8 cellular contexts compared by ENCODE assay signal in genomic region chr1:84753516-84754375, GRCh38.
DNase-seq lines count a peak whose midpoint lies in the region; ATAC-seq and TF ChIP-seq lines count a peak whose summit lies in the region.

No MANE protein-coding gene starts in this region.

- H3K36me3 ChIP-seq in left lung: no peaks in the 10 kb centered on the region

- H3K4me1 Mint-ChIP-seq in activated CD4-positive, alpha-beta T cell treated with anti-CD3 and anti-CD28 coated beads for 36 hours: peaks cover 14% of the 10 kb centered on the region

- intact Hi-C loops in activated CD4-positive, alpha-beta T cell treated with anti-CD3 and anti-CD28 coated beads for 36 hours (cut with DNase I, micrococcal nuclease): loop anchor here (1.0 to 10.0 kb wide), 10 partner anchors 85 to 849 kb away; partner anchors contain the start of genes PRKACB (in 1 of the 2) and SAMD13 (in 1 of the 2)
- intact Hi-C loops in left lung (cut with DNase I): loop anchor here in 1 of 2 donors (10.0 kb wide), 1 partner anchor 129 kb away; no protein-coding TSS in a partner anchor

- DNase-seq in 8988T (peak; percentile 51), NCI-H345 treated with DMSO at 0.1 percent for 48 hours (lab: John Stamatoyannopoulos, UW; ENCODE audit: unreplicated experiment) (peak; percentile 66), cerebellum (ENCODE audit: low spot score) (peak; percentile 84), left lung (peak; percentile 59 to 82)
- peak; percentile 88 for DNase-seq in activated CD4-positive, alpha-beta T cell treated with anti-CD3 and anti-CD28 coated beads for 36 hours
- DNase-seq in stimulated activated CD4-positive, alpha-beta T cell treated with anti-CD3 and anti-CD28 coated beads, TNF-alpha, amount 100 ng/mL, for 1 hour (ENCODE audit: low read depth in 3 of 3, low spot score in 1 of 3): peak; percentile 33 to 70 (median 65)

- POLR2A ChIA-PET in activated CD4-positive, alpha-beta T cell treated with anti-CD3 and anti-CD28 coated beads for 36 hours (lab: Charles Lee): interaction anchor here (0.6 to 1.5 kb wide), 2 partner anchors 17 to 19 kb away, joined by 3 read pairs; no protein-coding TSS in a partner anchor

- no peaks in the 10 kb centered on the region for H3K9me3 Mint-ChIP-seq in activated CD4-positive, alpha-beta T cell treated with anti-CD3 and anti-CD28 coated beads for 36 hours (ENCODE audit: low read depth)

- no peak overlapping the region for H3K4me3 ChIP-seq in left lung

- H3K27me3 Mint-ChIP-seq in activated CD4-positive, alpha-beta T cell treated with anti-CD3 and anti-CD28 coated beads for 36 hours: peaks cover 10% of the 10 kb centered on the region

- CTCF ChIA-PET in activated CD4-positive, alpha-beta T cell treated with anti-CD3 and anti-CD28 coated beads for 36 hours (lab: Charles Lee): interaction anchor here (0.6 to 2.5 kb wide), 52 partner anchors 9 to 912 kb away, joined by 3 to 29 read pairs (median 4); partner anchors contain the start of genes GNG5 and SPATA1

- H3K4me3 Mint-ChIP-seq in activated CD4-positive, alpha-beta T cell treated with anti-CD3 and anti-CD28 coated beads for 36 hours: no peak overlapping the region

- H3K36me3 Mint-ChIP-seq in activated CD4-positive, alpha-beta T cell treated with anti-CD3 and anti-CD28 coated beads for 36 hours (ENCODE audit: low read depth): no peaks in the 10 kb centered on the region

- H3K9me3 ChIP-seq in left lung: no peaks in the 10 kb centered on the region

- peak; percentile 81 to 85 for TF ChIP-seq CTCF in left lung (IDR thresholded peaks at IDR 0.05)

- no peak for TF ChIP-seq POLR2A in GM18505 (IDR thresholded peaks at IDR 0.05; ENCODE audit: borderline replicate concordance, extremely low read depth, insufficient read depth, insufficient read length)

- ATAC-seq in GM18505 (IDR thresholded peaks at IDR 0.05; ENCODE audit: unreplicated experiment) (peak; percentile 81), HG03103 (IDR thresholded peaks at IDR 0.05; ENCODE audit: low read depth, unreplicated experiment) (peak; percentile 85), left lung (peak; percentile 94)
- peak; percentile 87 for ATAC-seq in activated CD4-positive, alpha-beta T cell treated with anti-CD3 and anti-CD28 coated beads for 36 hours

- peaks cover 0 to 12% of the 10 kb centered on the region in 2 donors for H3K27me3 ChIP-seq in left lung

- H3K27ac ChIP-seq in left lung: no peak overlapping the region

- no peak overlapping the region for H3K27ac Mint-ChIP-seq in activated CD4-positive, alpha-beta T cell treated with anti-CD3 and anti-CD28 coated beads for 36 hours

- H3K4me1 ChIP-seq in left lung: no peaks in the 10 kb centered on the region
